9 cellular contexts compared by ENCODE assay signal in genomic region chr18:62596145-62597005, GRCh38.
DNase-seq lines count a peak whose midpoint lies in the region; ATAC-seq and TF ChIP-seq lines count a peak whose summit lies in the region.
"Had no signal": no experiment of that assay in that cellular context is flagged by ENCODE, and none has a peak within 500 bp of the region (broad histone marks: within the 10 kb centered on the region; RNA-seq: fewer than 3 reads in every experiment).

No MANE protein-coding gene starts in this region.

- H3K4me3 Mint-ChIP-seq in progenitor cell of endocrine pancreas (ENCODE audit: low read depth) = peak overlapping the region; percentile 67
- peak overlapping the region in 5 of 10 donors; percentile 10 to 69 (median 44) for H3K4me3 Mint-ChIP-seq in naive thymus-derived CD4-positive, alpha-beta T cell

- POLR2A ChIA-PET in naive thymus-derived CD4-positive, alpha-beta T cell (lab: Charles Lee) = no interaction called here
- POLR2A ChIA-PET in HEK293T (lab: Yijun Ruan, JAX) = no interaction called here

- peaks cover 0 to 8% of the 10 kb centered on the region in 2 donors for H3K27me3 ChIP-seq in naive thymus-derived CD4-positive, alpha-beta T cell (ENCODE audit: control insufficient read depth in 2 of 2, insufficient read depth in 2 of 2, low read length in 2 of 2)

- H3K27ac Mint-ChIP-seq in progenitor cell of endocrine pancreas = no peak overlapping the region
- H3K27ac Mint-ChIP-seq in naive thymus-derived CD4-positive, alpha-beta T cell = no peak overlapping the region

- intact Hi-C loops in Right ventricle myocardium superior (cut with DNase I) = no loop called here
- intact Hi-C loops in naive thymus-derived CD4-positive, alpha-beta T cell (cut with micrococcal nuclease) = no loop called here

- peak; percentile 38 for ATAC-seq in SK-N-SH treated with all-trans-retinoic acid at 6 μM for 48 hours
- peak; percentile 72 for ATAC-seq in Right ventricle myocardium superior (ENCODE audit: poor library complexity)
- no peak for ATAC-seq in activated CD4-positive, CD25-positive, alpha-beta regulatory T cell treated with anti-CD3 and anti-CD28 coated beads, Interleukin-2, amount 50 U/mL, for 24 hours
- no peak for ATAC-seq in naive thymus-derived CD4-positive, alpha-beta T cell

- peaks cover 0 to 7% of the 10 kb centered on the region in 2 donors for H3K4me1 ChIP-seq in naive thymus-derived CD4-positive, alpha-beta T cell (ENCODE audit: control insufficient read depth in 2 of 2, insufficient read depth in 2 of 2, low read length in 2 of 2)

- CTCF ChIA-PET in naive thymus-derived CD4-positive, alpha-beta T cell (lab: Charles Lee) = no interaction called here
- CTCF ChIA-PET in HEK293T (lab: Yijun Ruan, JAX) = no interaction called here

- peaks cover 47% of the 10 kb centered on the region for H3K27me3 Mint-ChIP-seq in progenitor cell of endocrine pancreas
- H3K27me3 Mint-ChIP-seq in naive thymus-derived CD4-positive, alpha-beta T cell = peaks cover 47 to 68% (median 50%) of the 10 kb centered on the region in 5 donors

- no peaks in the 10 kb centered on the region for H3K4me1 Mint-ChIP-seq in progenitor cell of endocrine pancreas (ENCODE audit: low read depth)
- H3K4me1 Mint-ChIP-seq in naive thymus-derived CD4-positive, alpha-beta T cell = peaks cover 0 to 10% (median 6%) of the 10 kb centered on the region in 7 donors

- H3K9me3 ChIP-seq in naive thymus-derived CD4-positive, alpha-beta T cell (ENCODE audit: control insufficient read depth in 2 of 3, low read length in 3 of 3) = no peaks in the 10 kb centered on the region

- H3K4me3 ChIP-seq in naive thymus-derived CD4-positive, alpha-beta T cell (ENCODE audit: low read length) = no peak overlapping the region

- H3K27ac ChIP-seq in naive thymus-derived CD4-positive, alpha-beta T cell (ENCODE audit: low read depth, low read length) = no peak overlapping the region

- TF ChIP-seq CTCF in progenitor cell of endocrine pancreas (IDR thresholded peaks at IDR 0.05; ENCODE audit: unreplicated experiment) = no peak

- H3K36me3 Mint-ChIP-seq in progenitor cell of endocrine pancreas (ENCODE audit: insufficient read depth) = peaks cover 3% of the 10 kb centered on the region
- peaks cover 0 to 4% (median 0%) of the 10 kb centered on the region in 5 donors for H3K36me3 Mint-ChIP-seq in naive thymus-derived CD4-positive, alpha-beta T cell

- DNase-seq in EH (ENCODE audit: low read depth) (peak; percentile 44), Right ventricle myocardium superior (no peak), progenitor cell of endocrine pancreas (ENCODE audit: low spot score, unreplicated experiment) (peak; percentile 33), NCI-H2029 (lab: John Stamatoyannopoulos, UW) (no peak), HEK293T (ENCODE audit: extremely low spot score) (no peak)
- DNase-seq in naive thymus-derived CD4-positive, alpha-beta T cell = no peak
- DNase-seq: NCI-H187 had no signal

- peaks cover 6% of the 10 kb centered on the region for H3K9me3 Mint-ChIP-seq in progenitor cell of endocrine pancreas (ENCODE audit: low read depth)
- peaks cover 0 to 16% (median 3%) of the 10 kb centered on the region in 11 donors for H3K9me3 Mint-ChIP-seq in naive thymus-derived CD4-positive, alpha-beta T cell

- no peaks in the 10 kb centered on the region for H3K36me3 ChIP-seq in naive thymus-derived CD4-positive, alpha-beta T cell (ENCODE audit: control insufficient read depth in 2 of 3, insufficient read depth in 3 of 3, low read length in 3 of 3)

TF ChIP-seq in SK-N-SH treated with all-trans-retinoic acid at 6 μM for 48 hours, 23 proteins besides CTCF, POLR2A, EP300 and RAD21 (continues in another document):
- TF ChIP-seq ZNF565 (CRISPR knock-in tag; conservative IDR thresholded peaks at IDR 0.05; ENCODE audit: low read depth) (no peak), TCF4 (CRISPR knock-in tag; IDR thresholded peaks at IDR 0.05; ENCODE audit: borderline replicate concordance) (no peak), RARB (CRISPR knock-in tag; IDR thresholded peaks at IDR 0.05) (no peak), PPARA (CRISPR knock-in tag; IDR thresholded peaks at IDR 0.05; ENCODE audit: borderline replicate concordance) (no peak), ARNTL (CRISPR knock-in tag; IDR thresholded peaks at IDR 0.05; ENCODE audit: borderline replicate concordance, low read depth) (no peak), CSRNP3 (CRISPR knock-in tag; IDR thresholded peaks at IDR 0.05) (no peak), ZFP30 (CRISPR knock-in tag; IDR thresholded peaks at IDR 0.05) (no peak), TOX (CRISPR knock-in tag; IDR thresholded peaks at IDR 0.05; ENCODE audit: borderline replicate concordance) (no peak), BACH2 (CRISPR knock-in tag; IDR thresholded peaks at IDR 0.05; ENCODE audit: borderline replicate concordance) (no peak), ESRRG (CRISPR knock-in tag; IDR thresholded peaks at IDR 0.05) (no peak), GLIS3 (CRISPR knock-in tag; IDR thresholded peaks at IDR 0.05) (no peak), ZNF70 (CRISPR knock-in tag; IDR thresholded peaks at IDR 0.05) (no peak), ZC3H10 (CRISPR knock-in tag; IDR thresholded peaks at IDR 0.05) (no peak), CREB5 (CRISPR knock-in tag; IDR thresholded peaks at IDR 0.05; ENCODE audit: low read depth) (no peak)

TF ChIP-seq in HEK293T, 16 proteins besides CTCF, POLR2A, EP300 and RAD21:
- TF ChIP-seq TARDBP (IDR thresholded peaks at IDR 0.05) = no peak
- TF ChIP-seq PKNOX1 (IDR thresholded peaks at IDR 0.05) = no peak
- no peak for TF ChIP-seq BHLHE40 (IDR thresholded peaks at IDR 0.05; ENCODE audit: borderline replicate concordance)
- no peak for TF ChIP-seq ELF4 (IDR thresholded peaks at IDR 0.05)
- no peak for TF ChIP-seq SUZ12 (IDR thresholded peaks at IDR 0.05)
- TF ChIP-seq HDGF (IDR thresholded peaks at IDR 0.05; ENCODE audit: borderline replicate concordance) = no peak
- no peak for TF ChIP-seq FOXK2 (IDR thresholded peaks at IDR 0.05)
- TF ChIP-seq CTBP1 (IDR thresholded peaks at IDR 0.05; ENCODE audit: borderline replicate concordance) = no peak
- TF ChIP-seq FOXA1 (IDR thresholded peaks at IDR 0.05) = no peak
- TF ChIP-seq SP1 (IDR thresholded peaks at IDR 0.05) = no peak
- no peak for TF ChIP-seq FOXM1 (IDR thresholded peaks at IDR 0.05; ENCODE audit: borderline replicate concordance)
- no peak for TF ChIP-seq ARNT (IDR thresholded peaks at IDR 0.05)
- no peak for TF ChIP-seq L3MBTL2 (conservative IDR thresholded peaks at IDR 0.05)
- TF ChIP-seq LEF1 (IDR thresholded peaks at IDR 0.05; ENCODE audit: borderline replicate concordance) = no peak
- TF ChIP-seq NFRKB (IDR thresholded peaks at IDR 0.05) = no peak
- TF ChIP-seq ZNF384 (IDR thresholded peaks at IDR 0.05) = no peak

Comparison
In these comparisons a context has a peak if more than half of its experiments do, and no peak if none do; other contexts are left out.
1. DNase-seq: peak in EH (single experiment) and progenitor cell of endocrine pancreas (single experiment); none in Right ventricle myocardium superior (single experiment), naive thymus-derived CD4-positive, alpha-beta T cell (0 of 9), NCI-H2029 (single experiment) and HEK293T (single experiment).
2. ATAC-seq: peak in SK-N-SH treated with all-trans-retinoic acid at 6 μM for 48 hours (single experiment) and Right ventricle myocardium superior (single experiment); none in activated CD4-positive, CD25-positive, alpha-beta regulatory T cell treated with anti-CD3 and anti-CD28 coated beads, Interleukin-2, amount 50 U/mL, for 24 hours (0 of 2) and naive thymus-derived CD4-positive, alpha-beta T cell (single experiment).